Comparison of ENCODE assay signal across 8 cellular contexts in the genomic region with DNA sequence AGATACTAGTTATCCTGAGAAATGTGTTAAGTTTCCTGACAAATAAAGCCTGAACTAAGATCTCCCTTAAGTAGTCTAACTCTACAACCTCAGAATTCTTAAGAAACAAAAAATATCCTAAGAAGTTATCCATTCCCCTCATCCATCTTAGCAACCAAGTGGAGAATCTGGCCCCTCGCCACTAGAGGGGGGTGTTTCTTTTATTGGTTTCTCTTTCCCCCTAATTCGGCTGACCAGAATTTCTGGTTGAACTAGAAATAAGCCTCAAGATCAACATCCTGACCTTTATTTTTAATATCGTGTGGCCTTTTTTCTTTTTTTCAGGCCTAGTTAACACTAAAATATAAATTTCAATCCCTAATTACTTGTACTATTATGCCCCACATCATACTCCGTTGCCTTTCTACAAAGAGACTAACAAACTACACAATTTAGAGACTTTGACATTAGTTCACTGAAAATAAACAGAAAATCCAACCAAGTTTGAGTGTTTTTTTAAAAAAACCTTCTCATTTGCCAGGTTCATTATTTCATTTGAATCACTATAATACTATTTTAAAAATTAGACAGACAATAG. TPM values are rescaled to one million over a fixed set of nuclear protein-coding genes. Genes with fewer than 3 reads are reported as not detected.
DNase-seq lines count a peak whose midpoint lies in the region; ATAC-seq and TF ChIP-seq lines count a peak whose summit lies in the region.

No MANE protein-coding gene starts in this region.

- peaks cover 4% of the 10 kb centered on the region for H3K27me3 Mint-ChIP-seq in activated CD4-positive, alpha-beta memory T cell treated with anti-CD3 and anti-CD28 coated beads, Interleukin-2, amount 10 ng/mL, durations not matched to agents 7 days and 5 days
- peaks cover 0 to 2% (median 0%) of the 10 kb centered on the region in 5 donors for H3K27me3 Mint-ChIP-seq in naive thymus-derived CD8-positive, alpha-beta T cell
- no peaks in the 10 kb centered on the region for H3K27me3 Mint-ChIP-seq in type B pancreatic cell

- DNase-seq in NCI-H1436 (lab: John Stamatoyannopoulos, UW): peak; percentile 24
- DNase-seq in NCI-H1436 treated with DMSO at 0.1 percent for 48 hours (lab: John Stamatoyannopoulos, UW): no peak
- DNase-seq in NCI-H524 (lab: John Stamatoyannopoulos, UW): peak; percentile 63 to 70
- DNase-seq in activated CD4-positive, alpha-beta memory T cell treated with anti-CD3 and anti-CD28 coated beads, Interleukin-2, amount 10 ng/mL, durations not matched to agents 7 days and 5 days: peak; percentile 68
- peak; percentile 65 to 82 for DNase-seq in erythroblast (lab: John Stamatoyannopoulos, UW)
- DNase-seq in naive thymus-derived CD8-positive, alpha-beta T cell: peak; percentile 38 to 81 (median 66)
- no peak for DNase-seq in type B pancreatic cell (ENCODE audit: extremely low spot score, unreplicated experiment)

- CTCF ChIA-PET in activated CD4-positive, alpha-beta memory T cell treated with anti-CD3 and anti-CD28 coated beads, Interleukin-2, amount 10 ng/mL, durations not matched to agents 7 days and 5 days (lab: Charles Lee): no interaction called here

- H3K9me3 Mint-ChIP-seq in activated CD4-positive, alpha-beta memory T cell treated with anti-CD3 and anti-CD28 coated beads, Interleukin-2, amount 10 ng/mL, durations not matched to agents 7 days and 5 days: no peaks in the 10 kb centered on the region
- no peaks in the 10 kb centered on the region for H3K9me3 Mint-ChIP-seq in naive thymus-derived CD8-positive, alpha-beta T cell
- H3K9me3 Mint-ChIP-seq in type B pancreatic cell: no peaks in the 10 kb centered on the region

- H3K4me1 Mint-ChIP-seq in activated CD4-positive, alpha-beta memory T cell treated with anti-CD3 and anti-CD28 coated beads, Interleukin-2, amount 10 ng/mL, durations not matched to agents 7 days and 5 days: peaks cover 19% of the 10 kb centered on the region
- H3K4me1 Mint-ChIP-seq in naive thymus-derived CD8-positive, alpha-beta T cell: peaks cover 4 to 20% (median 8%) of the 10 kb centered on the region in 4 donors
- peaks cover 4% of the 10 kb centered on the region for H3K4me1 Mint-ChIP-seq in type B pancreatic cell (ENCODE audit: unreplicated experiment)

- H3K36me3 Mint-ChIP-seq in activated CD4-positive, alpha-beta memory T cell treated with anti-CD3 and anti-CD28 coated beads, Interleukin-2, amount 10 ng/mL, durations not matched to agents 7 days and 5 days (ENCODE audit: low read depth): no peaks in the 10 kb centered on the region
- H3K36me3 Mint-ChIP-seq in naive thymus-derived CD8-positive, alpha-beta T cell: peaks cover 0 to 16% (median 12%) of the 10 kb centered on the region in 3 donors
- peaks cover 21% of the 10 kb centered on the region for H3K36me3 Mint-ChIP-seq in type B pancreatic cell

- ATAC-seq in HG02938 (IDR thresholded peaks at IDR 0.05; ENCODE audit: unreplicated experiment): peak; percentile 77
- peak; percentile 78 to 87 for ATAC-seq in naive thymus-derived CD8-positive, alpha-beta T cell

- H3K27ac Mint-ChIP-seq in activated CD4-positive, alpha-beta memory T cell treated with anti-CD3 and anti-CD28 coated beads, Interleukin-2, amount 10 ng/mL, durations not matched to agents 7 days and 5 days: no peak overlapping the region
- peak overlapping the region in 7 of 10 donors; percentile 2 to 23 (median 6) for H3K27ac Mint-ChIP-seq in naive thymus-derived CD8-positive, alpha-beta T cell
- peak overlapping the region; percentile 32 for H3K27ac Mint-ChIP-seq in type B pancreatic cell

- peak; percentile 90 for TF ChIP-seq CTCF in type B pancreatic cell (conservative IDR thresholded peaks at IDR 0.05)

- no peak for TF ChIP-seq POLR2A in erythroblast (IDR thresholded peaks at IDR 0.05; ENCODE audit: low read length)

- H3K4me3 Mint-ChIP-seq in activated CD4-positive, alpha-beta memory T cell treated with anti-CD3 and anti-CD28 coated beads, Interleukin-2, amount 10 ng/mL, durations not matched to agents 7 days and 5 days: no peak overlapping the region
- H3K4me3 Mint-ChIP-seq in naive thymus-derived CD8-positive, alpha-beta T cell: no peak overlapping the region
- no peak overlapping the region for H3K4me3 Mint-ChIP-seq in type B pancreatic cell

- POLR2A ChIA-PET in activated CD4-positive, alpha-beta memory T cell treated with anti-CD3 and anti-CD28 coated beads, Interleukin-2, amount 10 ng/mL, durations not matched to agents 7 days and 5 days (lab: Charles Lee): no interaction called here
- POLR2A ChIA-PET in naive thymus-derived CD8-positive, alpha-beta T cell (lab: Charles Lee): no interaction called here

RNA-seq across cellular contexts. Expression of gene NR4A3, which starts 14.3 kb away (rescaled TPM):
- total RNA-seq in activated CD4-positive, alpha-beta memory T cell treated with anti-CD3 and anti-CD28 coated beads, Interleukin-2, amount 10 ng/mL, durations not matched to agents 7 days and 5 days: 1 to 10 TPM; 3.0 to 3.2 TPM
- under 1 TPM; 0.47 TPM for total RNA-seq in naive thymus-derived CD8-positive, alpha-beta T cell
- 1 to 10 TPM in 1 of 3 donors, under 1 TPM in 1, not detected in 1; 0.22 to 1.7 TPM for polyA plus RNA-seq in naive thymus-derived CD8-positive, alpha-beta T cell
- total RNA-seq in type B pancreatic cell (ENCODE audit: low replicate concordance): 2.0 and 3.4 TPM in 2 replicates

Comparison
In these comparisons a context has a peak if more than half of its experiments do, and no peak if none do; other contexts are left out.
1. DNase-seq: peak in NCI-H1436 (single experiment), NCI-H524 (2 of 2), activated CD4-positive, alpha-beta memory T cell treated with anti-CD3 and anti-CD28 coated beads, Interleukin-2, amount 10 ng/mL, durations not matched to agents 7 days and 5 days (single experiment), erythroblast (2 of 2) and naive thymus-derived CD8-positive, alpha-beta T cell (10 of 10); none in NCI-H1436 treated with DMSO at 0.1 percent for 48 hours (single experiment) and type B pancreatic cell (single experiment).